1 cellular context compared by ENCODE assay signal in the genomic region with DNA sequence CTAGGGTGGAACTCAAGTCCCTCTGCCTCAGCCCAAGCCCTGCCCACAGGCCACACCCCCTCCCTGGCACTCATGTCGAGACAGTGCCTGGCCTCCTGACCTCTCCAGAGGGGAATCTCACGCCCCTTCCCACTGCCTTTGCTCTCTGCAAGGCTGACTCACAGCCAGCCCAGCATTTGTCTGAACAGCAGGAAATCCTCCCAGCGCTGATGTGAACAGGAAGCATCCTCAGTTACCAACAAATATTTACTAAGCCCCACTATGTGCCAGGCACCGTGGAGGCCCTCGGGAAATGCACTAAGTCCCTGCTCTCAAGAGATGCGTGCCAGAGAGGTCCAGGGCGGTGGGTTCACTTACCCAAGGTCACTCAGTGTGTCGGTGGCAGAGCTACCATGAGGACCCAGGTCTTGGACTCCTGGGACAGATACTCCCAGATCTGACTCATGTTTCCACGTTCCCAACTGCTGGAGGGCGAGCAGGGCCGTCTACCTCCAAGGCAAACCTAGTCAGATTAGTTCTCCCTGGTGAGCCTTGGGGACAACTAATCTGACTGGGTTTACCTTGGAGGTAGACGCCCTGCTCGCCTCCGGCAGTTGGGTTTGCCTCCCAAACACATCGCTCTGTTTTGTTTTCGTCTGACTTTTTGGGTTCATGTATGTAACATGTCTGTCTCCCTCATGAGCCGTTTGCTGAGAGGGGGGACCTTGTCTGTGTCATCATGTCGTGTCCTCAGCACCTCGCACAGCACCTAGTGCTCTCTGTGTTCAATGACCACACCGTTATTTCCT.
TF ChIP-seq lines count a peak whose summit lies in the region.

No MANE protein-coding gene starts in this region.

TF ChIP-seq in GM12878, 131 proteins besides CTCF, POLR2A, EP300 and RAD21 (continued from another document):
- TF ChIP-seq, protein P1, sequence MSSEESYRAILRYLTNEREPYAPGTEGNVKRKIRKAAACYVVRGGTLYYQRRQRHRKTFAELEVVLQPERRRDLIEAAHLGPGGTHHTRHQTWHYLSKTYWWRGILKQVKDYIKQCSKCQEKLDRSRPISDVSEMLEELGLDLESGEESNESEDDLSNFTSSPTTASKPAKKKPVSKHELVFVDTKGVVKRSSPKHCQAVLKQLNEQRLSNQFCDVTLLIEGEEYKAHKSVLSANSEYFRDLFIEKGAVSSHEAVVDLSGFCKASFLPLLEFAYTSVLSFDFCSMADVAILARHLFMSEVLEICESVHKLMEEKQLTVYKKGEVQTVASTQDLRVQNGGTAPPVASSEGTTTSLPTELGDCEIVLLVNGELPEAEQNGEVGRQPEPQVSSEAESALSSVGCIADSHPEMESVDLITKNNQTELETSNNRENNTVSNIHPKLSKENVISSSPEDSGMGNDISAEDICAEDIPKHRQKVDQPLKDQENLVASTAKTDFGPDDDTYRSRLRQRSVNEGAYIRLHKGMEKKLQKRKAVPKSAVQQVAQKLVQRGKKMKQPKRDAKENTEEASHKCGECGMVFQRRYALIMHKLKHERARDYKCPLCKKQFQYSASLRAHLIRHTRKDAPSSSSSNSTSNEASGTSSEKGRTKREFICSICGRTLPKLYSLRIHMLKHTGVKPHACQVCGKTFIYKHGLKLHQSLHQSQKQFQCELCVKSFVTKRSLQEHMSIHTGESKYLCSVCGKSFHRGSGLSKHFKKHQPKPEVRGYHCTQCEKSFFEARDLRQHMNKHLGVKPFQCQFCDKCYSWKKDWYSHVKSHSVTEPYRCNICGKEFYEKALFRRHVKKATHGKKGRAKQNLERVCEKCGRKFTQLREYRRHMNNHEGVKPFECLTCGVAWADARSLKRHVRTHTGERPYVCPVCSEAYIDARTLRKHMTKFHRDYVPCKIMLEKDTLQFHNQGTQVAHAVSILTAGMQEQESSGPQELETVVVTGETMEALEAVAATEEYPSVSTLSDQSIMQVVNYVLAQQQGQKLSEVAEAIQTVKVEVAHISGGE (CRISPR knock-in tag; IDR thresholded peaks at IDR 0.05): no peak
- TF ChIP-seq, protein P2, sequence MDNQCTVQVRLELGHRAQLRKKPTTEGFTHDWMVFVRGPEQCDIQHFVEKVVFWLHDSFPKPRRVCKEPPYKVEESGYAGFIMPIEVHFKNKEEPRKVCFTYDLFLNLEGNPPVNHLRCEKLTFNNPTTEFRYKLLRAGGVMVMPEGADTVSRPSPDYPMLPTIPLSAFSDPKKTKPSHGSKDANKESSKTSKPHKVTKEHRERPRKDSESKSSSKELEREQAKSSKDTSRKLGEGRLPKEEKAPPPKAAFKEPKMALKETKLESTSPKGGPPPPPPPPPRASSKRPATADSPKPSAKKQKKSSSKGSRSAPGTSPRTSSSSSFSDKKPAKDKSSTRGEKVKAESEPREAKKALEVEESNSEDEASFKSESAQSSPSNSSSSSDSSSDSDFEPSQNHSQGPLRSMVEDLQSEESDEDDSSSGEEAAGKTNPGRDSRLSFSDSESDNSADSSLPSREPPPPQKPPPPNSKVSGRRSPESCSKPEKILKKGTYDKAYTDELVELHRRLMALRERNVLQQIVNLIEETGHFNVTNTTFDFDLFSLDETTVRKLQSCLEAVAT (IDR thresholded peaks at IDR 0.05): no peak
